Comparison of ENCODE assay signal across 13 cellular contexts in the genomic region with DNA sequence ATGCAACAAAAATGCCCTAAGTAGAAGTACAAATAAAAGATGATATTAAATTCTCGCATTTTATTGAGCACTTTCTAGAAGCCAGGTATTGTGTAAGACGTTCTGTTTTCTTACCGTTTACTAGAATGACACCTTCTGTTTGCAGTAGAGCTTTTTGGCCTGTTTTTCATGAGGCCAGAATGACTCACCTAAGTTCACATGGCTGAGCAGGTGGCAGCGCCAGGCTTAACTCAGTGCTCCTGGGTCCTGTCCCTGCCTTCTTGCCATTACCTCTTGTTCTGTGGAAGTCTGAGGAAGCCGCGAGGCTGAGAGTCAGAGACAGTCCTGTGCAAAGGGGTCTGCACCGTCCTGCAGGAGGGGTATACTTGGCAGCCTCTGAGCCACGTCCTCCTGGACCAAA.
DNase-seq lines count a peak whose midpoint lies in the region; ATAC-seq and TF ChIP-seq lines count a peak whose summit lies in the region.
"Had no signal": no experiment of that assay in that cellular context is flagged by ENCODE, and none has a peak within 500 bp of the region (broad histone marks: within the 10 kb centered on the region; RNA-seq: fewer than 3 reads in every experiment).

No MANE protein-coding gene starts in this region.

- H3K27me3 Mint-ChIP-seq in Calu3 (ENCODE audit: unreplicated experiment): no peaks in the 10 kb centered on the region
- no peaks in the 10 kb centered on the region for H3K27me3 Mint-ChIP-seq in mesothelial cell of epicardium (ENCODE audit: low read depth)
- H3K27me3 Mint-ChIP-seq: activated CD8-positive, alpha-beta T cell treated with anti-CD3 and anti-CD28 coated beads for 36 hours; activated naive CD8-positive, alpha-beta T cell treated with anti-CD3 and anti-CD28 coated beads for 36 hours had no signal

- CTCF ChIA-PET in Calu3 (lab: Charles Lee): interaction anchor here (1.2 to 1.4 kb wide), 4 partner anchors 8 to 192 kb away, joined by 3 to 5 read pairs (median 4); a partner anchor contains a TSS

- TF ChIP-seq CTCF in Calu3 (IDR thresholded peaks at IDR 0.05; ENCODE audit: unreplicated experiment) (no peak), mesothelial cell of epicardium (IDR thresholded peaks at IDR 0.05; ENCODE audit: unreplicated experiment) (no peak)

- intact Hi-C loops in Calu3 (cut with micrococcal nuclease; ENCODE audit: unreplicated experiment): loop anchor here (5.0 kb wide), 1 partner anchor 47 kb away; no protein-coding TSS in a partner anchor

- H3K4me3 Mint-ChIP-seq in Calu3 (ENCODE audit: low read depth, unreplicated experiment) (peak overlapping the region; percentile 50), mesothelial cell of epicardium (no peak overlapping the region)
- H3K4me3 Mint-ChIP-seq: activated CD8-positive, alpha-beta T cell treated with anti-CD3 and anti-CD28 coated beads for 36 hours; activated naive CD8-positive, alpha-beta T cell treated with anti-CD3 and anti-CD28 coated beads for 36 hours; nephron progenitor cell had no signal

- H3K27ac Mint-ChIP-seq in Calu3 (ENCODE audit: unreplicated experiment): peak overlapping the region; percentile 78
- H3K27ac Mint-ChIP-seq in mesothelial cell of epicardium: peak overlapping the region; percentile 92
- H3K27ac Mint-ChIP-seq: activated CD8-positive, alpha-beta T cell treated with anti-CD3 and anti-CD28 coated beads for 36 hours; activated naive CD8-positive, alpha-beta T cell treated with anti-CD3 and anti-CD28 coated beads for 36 hours; nephron progenitor cell had no signal

- H3K4me1 Mint-ChIP-seq in Calu3 (ENCODE audit: low read depth, unreplicated experiment) (peaks cover 80% of the 10 kb centered on the region), mesothelial cell of epicardium (peaks cover 30% of the 10 kb centered on the region)

- peaks cover 2% of the 10 kb centered on the region for H3K9me3 Mint-ChIP-seq in Calu3 (ENCODE audit: low read depth, unreplicated experiment)
- H3K9me3 Mint-ChIP-seq in mesothelial cell of epicardium: no peaks in the 10 kb centered on the region
- H3K9me3 Mint-ChIP-seq: activated CD8-positive, alpha-beta T cell treated with anti-CD3 and anti-CD28 coated beads for 36 hours; activated naive CD8-positive, alpha-beta T cell treated with anti-CD3 and anti-CD28 coated beads for 36 hours; nephron progenitor cell had no signal

- ATAC-seq in HG03025 (IDR thresholded peaks at IDR 0.05; ENCODE audit: low FRiP score, unreplicated experiment) (no peak), GM21515 (IDR thresholded peaks at IDR 0.05; ENCODE audit: unreplicated experiment) (no peak)
- ATAC-seq: activated CD8-positive, alpha-beta T cell treated with anti-CD3 and anti-CD28 coated beads for 36 hours had no signal

- H3K36me3 Mint-ChIP-seq in Calu3 (ENCODE audit: insufficient read depth, unreplicated experiment): peaks cover 38% of the 10 kb centered on the region
- H3K36me3 Mint-ChIP-seq in mesothelial cell of epicardium: peaks cover 7% of the 10 kb centered on the region

- DNase-seq in Calu3 (peak; percentile 67), M059J (ENCODE audit: low read depth) (peak; percentile 63), cerebellar cortex (ENCODE audit: low spot score) (peak; percentile 76), mesothelial cell of epicardium (ENCODE audit: low spot score in 2 of 2, unreplicated experiment in 2 of 2) (no peak), islet precursor cell (no peak), ureter (ENCODE audit: low spot score) (no peak)
- DNase-seq: activated CD8-positive, alpha-beta T cell treated with anti-CD3 and anti-CD28 coated beads for 36 hours; activated naive CD8-positive, alpha-beta T cell treated with anti-CD3 and anti-CD28 coated beads for 36 hours; H7; nephron progenitor cell; stomach had no signal

- BruUV-seq in Calu3 (replicated peaks; lab: Mats Ljungman, UMichigan): no TSS peak

Comparison
In these comparisons a context has a peak if more than half of its experiments do, and no peak if none do; other contexts are left out.
1. DNase-seq: peak in Calu3 (single experiment), M059J (single experiment) and cerebellar cortex (single experiment); none in mesothelial cell of epicardium (0 of 2), islet precursor cell (single experiment) and ureter (single experiment).